In the genomic region with DNA sequence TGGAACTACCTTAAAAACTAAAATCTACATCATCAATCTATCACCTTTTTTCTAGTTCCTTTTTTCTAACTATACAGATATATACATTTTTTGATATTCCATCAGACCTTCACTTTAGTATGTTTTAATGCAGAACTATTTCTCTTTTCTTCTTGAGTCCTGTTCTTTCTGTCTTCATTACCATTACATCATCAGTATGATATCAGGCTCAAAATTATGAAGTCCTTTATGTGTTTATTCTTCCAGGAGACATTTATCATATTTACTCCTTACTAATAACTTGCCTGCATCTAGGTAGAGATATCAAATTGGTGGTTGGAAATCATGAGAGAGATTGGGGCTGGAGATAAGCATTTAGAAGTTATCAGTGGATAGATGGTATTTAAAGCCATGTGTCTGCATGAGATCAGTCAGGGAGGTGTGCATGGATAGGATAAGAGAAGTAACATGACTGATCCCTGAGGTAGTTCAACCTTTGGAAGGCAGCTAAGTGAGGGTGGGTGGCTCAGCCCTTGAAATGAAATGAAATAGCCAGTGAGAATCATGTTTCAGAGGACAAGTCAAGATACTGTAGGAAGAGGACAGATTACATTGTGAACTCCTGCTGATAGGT, we compare ENCODE assay signal across 1 cellular context.
TF ChIP-seq lines count a peak whose summit lies in the region.

No MANE protein-coding gene starts in this region.

TF ChIP-seq in HEK293, 187 proteins besides CTCF, POLR2A, EP300 and RAD21 (continued from another document):
- TF ChIP-seq, protein P1, sequence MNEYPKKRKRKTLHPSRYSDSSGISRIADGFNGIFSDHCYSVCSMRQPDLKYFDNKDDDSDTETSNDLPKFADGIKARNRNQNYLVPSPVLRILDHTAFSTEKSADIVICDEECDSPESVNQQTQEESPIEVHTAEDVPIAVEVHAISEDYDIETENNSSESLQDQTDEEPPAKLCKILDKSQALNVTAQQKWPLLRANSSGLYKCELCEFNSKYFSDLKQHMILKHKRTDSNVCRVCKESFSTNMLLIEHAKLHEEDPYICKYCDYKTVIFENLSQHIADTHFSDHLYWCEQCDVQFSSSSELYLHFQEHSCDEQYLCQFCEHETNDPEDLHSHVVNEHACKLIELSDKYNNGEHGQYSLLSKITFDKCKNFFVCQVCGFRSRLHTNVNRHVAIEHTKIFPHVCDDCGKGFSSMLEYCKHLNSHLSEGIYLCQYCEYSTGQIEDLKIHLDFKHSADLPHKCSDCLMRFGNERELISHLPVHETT (tag by site-specific recombination; IDR thresholded peaks at IDR 0.05), result no peak
- TF ChIP-seq, protein P2, sequence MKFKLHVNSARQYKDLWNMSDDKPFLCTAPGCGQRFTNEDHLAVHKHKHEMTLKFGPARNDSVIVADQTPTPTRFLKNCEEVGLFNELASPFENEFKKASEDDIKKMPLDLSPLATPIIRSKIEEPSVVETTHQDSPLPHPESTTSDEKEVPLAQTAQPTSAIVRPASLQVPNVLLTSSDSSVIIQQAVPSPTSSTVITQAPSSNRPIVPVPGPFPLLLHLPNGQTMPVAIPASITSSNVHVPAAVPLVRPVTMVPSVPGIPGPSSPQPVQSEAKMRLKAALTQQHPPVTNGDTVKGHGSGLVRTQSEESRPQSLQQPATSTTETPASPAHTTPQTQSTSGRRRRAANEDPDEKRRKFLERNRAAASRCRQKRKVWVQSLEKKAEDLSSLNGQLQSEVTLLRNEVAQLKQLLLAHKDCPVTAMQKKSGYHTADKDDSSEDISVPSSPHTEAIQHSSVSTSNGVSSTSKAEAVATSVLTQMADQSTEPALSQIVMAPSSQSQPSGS (tag by site-specific recombination; IDR thresholded peaks at IDR 0.05; ENCODE audit: low read depth), result peak; percentile 73
